ENCODE assay signal across 5 cellular contexts in the genomic region with DNA sequence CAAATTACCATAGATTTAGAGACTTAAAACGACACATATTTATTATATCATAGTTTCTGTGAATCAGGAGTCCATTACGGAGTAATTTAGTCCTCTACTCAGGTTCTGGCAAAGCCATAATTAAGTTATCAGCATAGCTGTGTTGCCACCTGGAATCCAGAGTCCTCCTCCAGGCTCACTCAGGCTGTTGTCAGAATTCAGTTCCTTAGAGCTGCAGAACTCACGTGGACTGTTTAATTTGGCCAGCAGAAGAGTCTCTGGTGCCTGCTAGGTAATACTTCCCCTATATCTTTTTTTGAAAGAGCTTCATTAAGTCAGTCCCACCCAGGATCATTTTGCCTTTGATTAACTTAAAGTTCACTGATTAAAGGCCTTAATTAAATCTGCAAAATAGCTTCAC.
"Had no signal": no experiment of that assay in that cellular context is flagged by ENCODE, and none has a peak within 500 bp of the region (broad histone marks: within the 10 kb centered on the region; RNA-seq: fewer than 3 reads in every experiment).

No MANE protein-coding gene starts in this region.

- H3K27ac ChIP-seq: HL-60 had no signal

- DNase-seq: IMR-90, KBM-7 had no signal

- H3K4me3 ChIP-seq: K562 had no signal

- ATAC-seq: HepG2, K562 had no signal
